In the genomic region with DNA sequence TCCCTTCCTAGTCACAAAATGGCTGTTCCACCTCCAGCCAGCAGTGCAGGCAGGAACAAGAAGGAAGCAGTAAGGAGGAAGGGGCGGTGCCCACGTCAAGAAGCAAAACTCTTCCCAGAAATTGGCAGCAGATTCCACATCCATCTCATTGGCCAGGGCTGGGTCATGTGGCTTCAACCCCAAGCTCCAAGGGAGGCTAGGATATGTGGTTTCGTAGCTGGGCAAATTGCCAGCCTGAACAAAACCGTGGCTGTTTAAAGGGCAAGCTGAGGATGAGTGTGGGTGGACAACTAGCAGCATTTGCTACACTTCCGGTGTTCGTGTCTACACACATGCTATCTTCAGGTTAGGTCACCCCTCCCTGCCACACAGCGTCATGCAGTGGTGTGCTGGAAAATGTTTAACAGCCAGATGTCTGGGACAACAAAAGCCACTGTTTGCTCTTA, we compare ENCODE assay signal across 8 cellular contexts.
DNase-seq lines count a peak whose midpoint lies in the region; ATAC-seq and TF ChIP-seq lines count a peak whose summit lies in the region.

No MANE protein-coding gene starts in this region.

- no peak overlapping the region for H3K9ac ChIP-seq in SK-N-SH

- no peak for TF ChIP-seq POLR2A in sigmoid colon (IDR thresholded peaks at IDR 0.05)

- peak in 1 of 2 experiments; percentile 33; a peak in 1 of 4 replicates for TF ChIP-seq EP300 in SK-N-SH (IDR thresholded peaks at IDR 0.05; ENCODE audit: borderline replicate concordance in 1 of 2, low read depth in 1 of 2, low read length in 1 of 2)
- no peak for TF ChIP-seq EP300 in sigmoid colon (IDR thresholded peaks at IDR 0.05)

- intact Hi-C loops in left ventricle myocardium superior (cut with micrococcal nuclease): no loop called here
- intact Hi-C loops in activated T-helper 2 cell treated with anti-CD3 and anti-CD28 coated beads, Interferon-gamma antibody, Interleukin-2, Interleukin-4, amounts not matched to agents 10 μg/mL and 5 μg/mL and 100 μg/mL, durations not matched to agents 14 hours and 24 hours and 36 hours (cut with micrococcal nuclease): no loop called here
- intact Hi-C loops in sigmoid colon (cut with DNase I): no loop called here

- DNase-seq in AG04450 (ENCODE audit: low read depth, low spot score) (peak; percentile 11), HuH-7.5 (ENCODE audit: low spot score) (peak; percentile 6), SK-N-SH (peak; percentile 33), left ventricle myocardium superior (peak; percentile 35), NCI-H1105 treated with DMSO at 0.1 percent for 48 hours (lab: John Stamatoyannopoulos, UW) (no peak), sigmoid colon (no peak)
- DNase-seq in activated T-helper 2 cell treated with anti-CD3 and anti-CD28 coated beads, Interferon-gamma antibody, Interleukin-2, Interleukin-4, amounts not matched to agents 10 μg/mL and 5 μg/mL and 100 μg/mL, durations not matched to agents 14 hours and 24 hours and 36 hours (ENCODE audit: low spot score): no peak

- no peaks in the 10 kb centered on the region for H3K4me1 Mint-ChIP-seq in activated T-helper 2 cell treated with anti-CD3 and anti-CD28 coated beads, Interferon-gamma antibody, Interleukin-2, Interleukin-4, amounts not matched to agents 10 μg/mL and 5 μg/mL and 100 μg/mL, durations not matched to agents 14 hours and 24 hours and 36 hours (ENCODE audit: low read depth)

- peaks cover 2% of the 10 kb centered on the region; the same call in 1 of the 2 replicates for H3K9me3 ChIP-seq in AG04450 (ENCODE audit: control insufficient read depth, insufficient read depth, low read length)
- H3K9me3 ChIP-seq in SK-N-SH: no peaks in the 10 kb centered on the region
- H3K9me3 ChIP-seq in sigmoid colon: no peaks in the 10 kb centered on the region

- POLR2A ChIA-PET in AG04450 (lab: Yijun Ruan, JAX) (no interaction called here), SK-N-SH (lab: Yijun Ruan, JAX) (no interaction called here)

- no peaks in the 10 kb centered on the region for H3K9me2 ChIP-seq in SK-N-SH

- no peaks in the 10 kb centered on the region for H3F3A ChIP-seq in SK-N-SH (replicated peaks; ENCODE audit: insufficient read depth)

- H3K27ac Mint-ChIP-seq in activated T-helper 2 cell treated with anti-CD3 and anti-CD28 coated beads, Interferon-gamma antibody, Interleukin-2, Interleukin-4, amounts not matched to agents 10 μg/mL and 5 μg/mL and 100 μg/mL, durations not matched to agents 14 hours and 24 hours and 36 hours: no peak overlapping the region

- H3K27me3 Mint-ChIP-seq in activated T-helper 2 cell treated with anti-CD3 and anti-CD28 coated beads, Interferon-gamma antibody, Interleukin-2, Interleukin-4, amounts not matched to agents 10 μg/mL and 5 μg/mL and 100 μg/mL, durations not matched to agents 14 hours and 24 hours and 36 hours (ENCODE audit: low read depth): peaks cover 17% of the 10 kb centered on the region

- ATAC-seq in left ventricle myocardium superior (peak; percentile 43), GM21367 (IDR thresholded peaks at IDR 0.05; ENCODE audit: unreplicated experiment) (no peak)

- no peak overlapping the region for H3K4me2 ChIP-seq in SK-N-SH

- H3K9me3 Mint-ChIP-seq in activated T-helper 2 cell treated with anti-CD3 and anti-CD28 coated beads, Interferon-gamma antibody, Interleukin-2, Interleukin-4, amounts not matched to agents 10 μg/mL and 5 μg/mL and 100 μg/mL, durations not matched to agents 14 hours and 24 hours and 36 hours: no peaks in the 10 kb centered on the region

- no peaks in the 10 kb centered on the region for H4K20me1 ChIP-seq in SK-N-SH (ENCODE audit: insufficient read depth)

- H3K4me3 ChIP-seq in AG04450 (ENCODE audit: low read depth, low read length) (no peak overlapping the region), SK-N-SH (ENCODE audit: low read depth in 2 of 2, low read length in 1 of 2) (no peak overlapping the region), sigmoid colon (no peak overlapping the region)

- CTCF ChIA-PET in AG04450 (lab: Charles Lee) (no interaction called here), SK-N-SH (lab: Yijun Ruan, JAX) (interaction anchor here (0.7 to 1.5 kb wide), 4 partner anchors 9 to 237 kb away, joined by 3 to 6 read pairs (median 3); no protein-coding TSS in a partner anchor)

- H3K79me2 ChIP-seq in SK-N-SH (ENCODE audit: insufficient read depth): no peaks in the 10 kb centered on the region

- WGBS in SK-N-SH (ENCODE audit: low lambda C conversion rate): 55% methylated on average over 7 of the region's 7 CpGs
- WGBS in sigmoid colon, 2 donors: 33 to 64% methylated on average over 7 of the region's 7 CpGs

- H3K27me3 ChIP-seq in AG04450 (ENCODE audit: control insufficient read depth, insufficient read depth, low read length) (peaks cover 7% of the 10 kb centered on the region), SK-N-SH (ENCODE audit: insufficient read depth) (no peaks in the 10 kb centered on the region), sigmoid colon (no peaks in the 10 kb centered on the region)

- H3K4me1 ChIP-seq in SK-N-SH (ENCODE audit: control insufficient read depth in 1 of 2, insufficient read depth in 2 of 2, low read depth in 1 of 2, low read length in 1 of 2) (peaks cover 0 to 14% of the 10 kb centered on the region in 2 experiments; a peak in 2 of 4 replicates), sigmoid colon (no peaks in the 10 kb centered on the region)

- TF ChIP-seq RAD21 in SK-N-SH (IDR thresholded peaks at IDR 0.05; ENCODE audit: low read length): no peak

- H2AFZ ChIP-seq in SK-N-SH (ENCODE audit: low read depth): 0 out of 2 replicates have a peak overlapping the region, but pooled peaks have one; percentile 30

- no peak overlapping the region for H3K4me3 Mint-ChIP-seq in activated T-helper 2 cell treated with anti-CD3 and anti-CD28 coated beads, Interferon-gamma antibody, Interleukin-2, Interleukin-4, amounts not matched to agents 10 μg/mL and 5 μg/mL and 100 μg/mL, durations not matched to agents 14 hours and 24 hours and 36 hours (ENCODE audit: low read depth)

- TF ChIP-seq CTCF in AG04450 (IDR thresholded peaks at IDR 0.05; ENCODE audit: low read depth, low read length): no peak
- no peak for TF ChIP-seq CTCF in SK-N-SH (IDR thresholded peaks at IDR 0.05)
- no peak for TF ChIP-seq CTCF in sigmoid colon (IDR thresholded peaks at IDR 0.05)

- H3K36me3 ChIP-seq in SK-N-SH (replicated peaks in 1 of 2; ENCODE audit: control insufficient read depth in 1 of 2, insufficient read depth in 2 of 2, low read length in 1 of 2): no peaks in the 10 kb centered on the region
- H3K36me3 ChIP-seq in sigmoid colon: no peaks in the 10 kb centered on the region

- H3K27ac ChIP-seq in AG04450 (ENCODE audit: low read depth, low read length) (no peak overlapping the region), SK-N-SH (ENCODE audit: low read depth in 2 of 2, low read length in 1 of 2) (peak overlapping the region in 1 of 2 experiments; percentile 53; a peak in 1 of 4 replicates), sigmoid colon (no peak overlapping the region)

- no peaks in the 10 kb centered on the region for H3K36me3 Mint-ChIP-seq in activated T-helper 2 cell treated with anti-CD3 and anti-CD28 coated beads, Interferon-gamma antibody, Interleukin-2, Interleukin-4, amounts not matched to agents 10 μg/mL and 5 μg/mL and 100 μg/mL, durations not matched to agents 14 hours and 24 hours and 36 hours (ENCODE audit: low read depth)

TF ChIP-seq in SK-N-SH, 30 proteins besides CTCF, POLR2A, EP300 and RAD21 (continues in another document):
- TF ChIP-seq, protein P1, sequence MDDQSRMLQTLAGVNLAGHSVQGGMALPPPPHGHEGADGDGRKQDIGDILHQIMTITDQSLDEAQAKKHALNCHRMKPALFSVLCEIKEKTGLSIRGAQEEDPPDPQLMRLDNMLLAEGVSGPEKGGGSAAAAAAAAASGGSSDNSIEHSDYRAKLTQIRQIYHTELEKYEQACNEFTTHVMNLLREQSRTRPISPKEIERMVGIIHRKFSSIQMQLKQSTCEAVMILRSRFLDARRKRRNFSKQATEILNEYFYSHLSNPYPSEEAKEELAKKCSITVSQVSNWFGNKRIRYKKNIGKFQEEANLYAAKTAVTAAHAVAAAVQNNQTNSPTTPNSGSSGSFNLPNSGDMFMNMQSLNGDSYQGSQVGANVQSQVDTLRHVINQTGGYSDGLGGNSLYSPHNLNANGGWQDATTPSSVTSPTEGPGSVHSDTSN (IDR thresholded peaks at IDR 0.05): no peak
- no peak for TF ChIP-seq SMC3 (IDR thresholded peaks at IDR 0.05; ENCODE audit: low read depth, low read length)
- no peak for TF ChIP-seq CHD2 (IDR thresholded peaks at IDR 0.05; ENCODE audit: low read length, partially characterized antibody)
- TF ChIP-seq NFIC (IDR thresholded peaks at IDR 0.05; ENCODE audit: borderline replicate concordance): no peak; the same call in 1 of the 2 replicates
- peak; percentile 62; the same call in 1 of the 2 replicates for TF ChIP-seq GATA2 (CRISPR knock-in tag; IDR thresholded peaks at IDR 0.05)
- TF ChIP-seq SIN3A (IDR thresholded peaks at IDR 0.05; ENCODE audit: borderline replicate concordance, low read depth, low read length): no peak
- TF ChIP-seq FOSL2 (IDR thresholded peaks at IDR 0.05; ENCODE audit: borderline replicate concordance, low read depth): no peak
- TF ChIP-seq JUND (IDR thresholded peaks at IDR 0.05): no peak
- TF ChIP-seq, protein P2, sequence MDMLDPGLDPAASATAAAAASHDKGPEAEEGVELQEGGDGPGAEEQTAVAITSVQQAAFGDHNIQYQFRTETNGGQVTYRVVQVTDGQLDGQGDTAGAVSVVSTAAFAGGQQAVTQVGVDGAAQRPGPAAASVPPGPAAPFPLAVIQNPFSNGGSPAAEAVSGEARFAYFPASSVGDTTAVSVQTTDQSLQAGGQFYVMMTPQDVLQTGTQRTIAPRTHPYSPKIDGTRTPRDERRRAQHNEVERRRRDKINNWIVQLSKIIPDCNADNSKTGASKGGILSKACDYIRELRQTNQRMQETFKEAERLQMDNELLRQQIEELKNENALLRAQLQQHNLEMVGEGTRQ (IDR thresholded peaks at IDR 0.05; ENCODE audit: borderline replicate concordance, low read depth, low read length): 0 out of 2 replicates have a peak, but pooled peaks have one; percentile 25
- TF ChIP-seq YY1 (IDR thresholded peaks at IDR 0.05; ENCODE audit: low read depth): 0 out of 2 replicates have a peak, but pooled peaks have one; percentile 37
- no peak for TF ChIP-seq TEAD4 (IDR thresholded peaks at IDR 0.05; ENCODE audit: borderline replicate concordance, insufficient read depth)
- TF ChIP-seq, protein P3, sequence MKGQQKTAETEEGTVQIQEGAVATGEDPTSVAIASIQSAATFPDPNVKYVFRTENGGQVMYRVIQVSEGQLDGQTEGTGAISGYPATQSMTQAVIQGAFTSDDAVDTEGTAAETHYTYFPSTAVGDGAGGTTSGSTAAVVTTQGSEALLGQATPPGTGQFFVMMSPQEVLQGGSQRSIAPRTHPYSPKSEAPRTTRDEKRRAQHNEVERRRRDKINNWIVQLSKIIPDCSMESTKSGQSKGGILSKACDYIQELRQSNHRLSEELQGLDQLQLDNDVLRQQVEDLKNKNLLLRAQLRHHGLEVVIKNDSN (IDR thresholded peaks at IDR 0.05; ENCODE audit: borderline replicate concordance, low read depth): peak; percentile 83

Comparison
In these comparisons a context has a peak if more than half of its experiments do, and no peak if none do; other contexts are left out.
1. DNase-seq: peak in AG04450 (single experiment), HuH-7.5 (single experiment), SK-N-SH (single experiment) and left ventricle myocardium superior (single experiment); none in NCI-H1105 treated with DMSO at 0.1 percent for 48 hours (single experiment), activated T-helper 2 cell treated with anti-CD3 and anti-CD28 coated beads, Interferon-gamma antibody, Interleukin-2, Interleukin-4, amounts not matched to agents 10 μg/mL and 5 μg/mL and 100 μg/mL, durations not matched to agents 14 hours and 24 hours and 36 hours (single experiment) and sigmoid colon (single experiment).